ENCODE assay signal across 18 cellular contexts in genomic region chr12:65217127-65217526, GRCh38.
"Had no signal": no experiment of that assay in that cellular context is flagged by ENCODE, and none has a peak within 500 bp of the region (broad histone marks: within the 10 kb centered on the region; RNA-seq: fewer than 3 reads in every experiment).

No MANE protein-coding gene starts in this region.

- H3K4me1 Mint-ChIP-seq: nephron had no signal

- H3K27ac Mint-ChIP-seq: activated CD4-positive, alpha-beta T cell treated with anti-CD3 and anti-CD28 coated beads, Interleukin-2, amount 10 ng/mL, durations not matched to agents 24 days and 14 days; activated CD8-positive, alpha-beta T cell treated with anti-CD3 and anti-CD28 coated beads for 36 hours; activated naive CD4-positive, alpha-beta T cell treated with anti-CD3 and anti-CD28 coated beads, Interleukin-2, amount 50 U/mL, for 72 hours; dendritic cell treated with granulocyte-macrophage colony-stimulating factor and Interleukin-4, amounts not matched to agents 40 ng/mL and 50 ng/mL, for 4 days; stimulated activated naive CD8-positive, alpha-beta T cell treated with anti-CD3 and anti-CD28 coated beads, Interleukin-15, Interleukin-2, amounts not matched to agents 100 ng/mL and 50 ng/mL, for 24 hours had no signal

- H3K27me3 Mint-ChIP-seq: activated CD4-positive, alpha-beta T cell treated with anti-CD3 and anti-CD28 coated beads, Interleukin-2, amount 10 ng/mL, durations not matched to agents 24 days and 14 days; activated CD8-positive, alpha-beta T cell treated with anti-CD3 and anti-CD28 coated beads for 36 hours; dendritic cell treated with granulocyte-macrophage colony-stimulating factor and Interleukin-4, amounts not matched to agents 40 ng/mL and 50 ng/mL, for 4 days; stimulated activated naive CD8-positive, alpha-beta T cell treated with anti-CD3 and anti-CD28 coated beads, Interleukin-15, Interleukin-2, amounts not matched to agents 100 ng/mL and 50 ng/mL, for 24 hours had no signal

- H3K27me3 ChIP-seq: right lobe of liver, tibial nerve, uterus had no signal

- H3K36me3 ChIP-seq: uterus had no signal

- H3K9ac ChIP-seq: parathyroid adenoma had no signal

- H2AFZ ChIP-seq: parathyroid adenoma had no signal

- DNase-seq: activated CD4-positive, alpha-beta T cell treated with anti-CD3 and anti-CD28 coated beads, Interleukin-2, amount 10 ng/mL, durations not matched to agents 24 days and 14 days; activated CD8-positive, alpha-beta T cell treated with anti-CD3 and anti-CD28 coated beads for 36 hours; activated effector memory CD4-positive, alpha-beta T cell treated with anti-CD3 and anti-CD28 coated beads, Interleukin-2, amount 50 U/mL, for 16 hours; activated T-cell treated with anti-CD3 and anti-CD28 coated beads, Interleukin-2, amount 50 U/mL, for 4 hours; amniotic stem cell; effector CD8-positive, alpha-beta T cell; foreskin fibroblast; right lobe of liver; small intestine; stimulated activated CD4-positive, alpha-beta T cell treated with anti-CD3 and anti-CD28 coated beads, Interleukin-15, amount 100 ng/mL, for 24 hours; stimulated activated CD4-positive, alpha-beta T cell treated with anti-CD3 and anti-CD28 coated beads, Interleukin-2, amount 100 ng/mL, for 48 hours; uterus had no signal

- H3K4me3 ChIP-seq: right lobe of liver, tibial nerve, uterus had no signal

- ATAC-seq: activated CD8-positive, alpha-beta T cell treated with anti-CD3 and anti-CD28 coated beads for 36 hours; activated naive CD4-positive, alpha-beta T cell treated with anti-CD3 and anti-CD28 coated beads, Interleukin-2, amount 50 U/mL, for 72 hours; activated T-cell treated with anti-CD3 and anti-CD28 coated beads, Interleukin-2, amount 50 U/mL, for 4 hours; right lobe of liver had no signal

- H3K27ac ChIP-seq: parathyroid adenoma, right lobe of liver, tibial nerve, uterus had no signal

- H3K79me2 ChIP-seq: parathyroid adenoma had no signal

- H3K4me1 ChIP-seq: parathyroid adenoma, right lobe of liver, uterus had no signal

- H3K4me3 Mint-ChIP-seq: activated CD4-positive, alpha-beta T cell treated with anti-CD3 and anti-CD28 coated beads, Interleukin-2, amount 10 ng/mL, durations not matched to agents 24 days and 14 days; activated CD8-positive, alpha-beta T cell treated with anti-CD3 and anti-CD28 coated beads for 36 hours; activated T-cell treated with anti-CD3 and anti-CD28 coated beads, Interleukin-2, amount 50 U/mL, for 4 hours; dendritic cell treated with granulocyte-macrophage colony-stimulating factor and Interleukin-4, amounts not matched to agents 40 ng/mL and 50 ng/mL, for 4 days; nephron; stimulated activated naive CD8-positive, alpha-beta T cell treated with anti-CD3 and anti-CD28 coated beads, Interleukin-15, Interleukin-2, amounts not matched to agents 100 ng/mL and 50 ng/mL, for 24 hours had no signal
